In genomic region chr5:172452398-172453205, GRCh38 we compare ENCODE assay signal across 7 cellular contexts. TPM values are rescaled to one million over a fixed set of nuclear protein-coding genes. Genes with fewer than 3 reads are reported as not detected.
DNase-seq lines count a peak whose midpoint lies in the region; ATAC-seq and TF ChIP-seq lines count a peak whose summit lies in the region.

No MANE protein-coding gene starts in this region.

- CTCF ChIA-PET in activated B cell treated with CpG ODN at 0.5 μM for 24 hours (lab: Charles Lee), result interaction anchor here (0.8 kb wide), 1 partner anchor 11 kb away, joined by 3 read pairs; no protein-coding TSS in a partner anchor

- no peaks in the 10 kb centered on the region for H3K27me3 ChIP-seq in HAP-1 (ENCODE audit: low read depth)
- no peaks in the 10 kb centered on the region for H3K27me3 ChIP-seq in trophoblast cell (ENCODE audit: insufficient read depth, low read length)

- H3K4me1 Mint-ChIP-seq in activated B cell treated with CpG ODN at 0.5 μM for 24 hours (peaks cover 13% of the 10 kb centered on the region), glutamatergic neuron (ENCODE audit: low read depth, unreplicated experiment) (peaks cover 46% of the 10 kb centered on the region)

- peak overlapping the region; percentile 38 for H3K27ac ChIP-seq in trophoblast cell (ENCODE audit: low read depth, low read length)

- H3K4me2 ChIP-seq in trophoblast cell (ENCODE audit: low read length), result peak overlapping the region; percentile 84

- H3K27ac Mint-ChIP-seq in activated B cell treated with CpG ODN at 0.5 μM for 24 hours, result no peak overlapping the region
- peak overlapping the region; percentile 96 for H3K27ac Mint-ChIP-seq in glutamatergic neuron (ENCODE audit: unreplicated experiment)

- peaks cover 25% of the 10 kb centered on the region for H3K79me1 ChIP-seq in trophoblast cell (ENCODE audit: low read length)

- peak overlapping the region; percentile 50 for H3K9ac ChIP-seq in trophoblast cell (ENCODE audit: low read length)

- H3K4me3 ChIP-seq in HAP-1 (peak overlapping the region; percentile 74), trophoblast cell (ENCODE audit: low read depth, low read length) (no peak overlapping the region)

- H3K9me3 ChIP-seq in HAP-1, result no peaks in the 10 kb centered on the region
- H3K9me3 ChIP-seq in trophoblast cell (ENCODE audit: insufficient read depth, low read depth, low read length), result no peaks in the 10 kb centered on the region

- H3K9me3 Mint-ChIP-seq in activated B cell treated with CpG ODN at 0.5 μM for 24 hours (no peaks in the 10 kb centered on the region), glutamatergic neuron (ENCODE audit: unreplicated experiment) (peaks cover 12% of the 10 kb centered on the region)

- peak overlapping the region; percentile 64 for H4K8ac ChIP-seq in trophoblast cell (ENCODE audit: low read depth, low read length)

- H4K91ac ChIP-seq in trophoblast cell (ENCODE audit: low read depth, low read length), result peak overlapping the region; percentile 60

- H3K36me3 Mint-ChIP-seq in activated B cell treated with CpG ODN at 0.5 μM for 24 hours (ENCODE audit: low read depth) (no peaks in the 10 kb centered on the region), glutamatergic neuron (ENCODE audit: unreplicated experiment) (no peaks in the 10 kb centered on the region)

- peak overlapping the region; percentile 60 for H2AK5ac ChIP-seq in trophoblast cell (ENCODE audit: low read length)

- POLR2A ChIA-PET in activated B cell treated with CpG ODN at 0.5 μM for 24 hours (lab: Charles Lee), result no interaction called here

- in situ Hi-C loops in HAP-1 (cut with MboI; ENCODE audit: low sequenced_read_pairs), result no loop called here

- peak overlapping the region; percentile 55 for H2BK12ac ChIP-seq in trophoblast cell (ENCODE audit: low read length)

- TF ChIP-seq CTCF in activated B cell treated with CpG ODN at 0.5 μM for 24 hours (IDR thresholded peaks at IDR 0.05) (no peak), glutamatergic neuron (IDR thresholded peaks at IDR 0.05; ENCODE audit: partially characterized antibody, unreplicated experiment) (no peak)

- intact Hi-C loops in activated B cell treated with CpG ODN at 0.5 μM for 24 hours (cut with micrococcal nuclease), result loop anchor here (5.0 kb wide), 1 partner anchor 170 kb away; the partner anchor contains the start of gene UBTD2

- H3K79me2 ChIP-seq in trophoblast cell (ENCODE audit: control insufficient read depth, insufficient read depth, low read length, poor library complexity), result peaks cover 13% of the 10 kb centered on the region

- H3K4me1 ChIP-seq in HAP-1 (peaks cover 12% of the 10 kb centered on the region), trophoblast cell (ENCODE audit: control insufficient read depth in 1 of 2, insufficient read depth in 2 of 2, low read length in 2 of 2) (peaks cover 20 to 32% of the 10 kb centered on the region in 2 experiments)

- H2BK120ac ChIP-seq in trophoblast cell (ENCODE audit: insufficient read depth, low read length, poor library complexity), result peak overlapping the region; percentile 29

- no peak overlapping the region for H3K23ac ChIP-seq in trophoblast cell (ENCODE audit: low read length)

- no peak overlapping the region for H2BK5ac ChIP-seq in trophoblast cell (ENCODE audit: low read depth, low read length, poor library complexity)

- H3K27me3 Mint-ChIP-seq in activated B cell treated with CpG ODN at 0.5 μM for 24 hours (peaks cover 50% of the 10 kb centered on the region), glutamatergic neuron (ENCODE audit: unreplicated experiment) (peaks cover 15% of the 10 kb centered on the region)

- DNase-seq in HAP-1 (ENCODE audit: low spot score in 2 of 2) (peak in 1 of 2 experiments; percentile 65), activated B cell treated with CpG ODN at 0.5 μM for 24 hours (no peak), glutamatergic neuron (no peak), trophoblast cell (peak; percentile 66 to 86), SIG-M5 (lab: John Stamatoyannopoulos, UW) (no peak), cortex of kidney (lab: John Stamatoyannopoulos, UW) (no peak)

- no peak overlapping the region for H4K12ac ChIP-seq in trophoblast cell (ENCODE audit: low read depth, low read length)

- H3K4me3 Mint-ChIP-seq in activated B cell treated with CpG ODN at 0.5 μM for 24 hours (peak overlapping the region; percentile 53), glutamatergic neuron (ENCODE audit: unreplicated experiment) (peak overlapping the region; percentile 95)

- H3K36me3 ChIP-seq in HAP-1 (replicated peaks) (peaks cover 13% of the 10 kb centered on the region), trophoblast cell (ENCODE audit: control insufficient read depth in 1 of 2, insufficient read depth in 2 of 2, low read length in 2 of 2) (peaks cover 8 to 16% of the 10 kb centered on the region in 2 experiments)

- H3K14ac ChIP-seq in trophoblast cell (ENCODE audit: low read length), result peak overlapping the region; percentile 5

- no CpG with 5 or more reads among the region's 18 CpGs for WGBS in trophoblast cell (ENCODE audit: extremely low coverage, insufficient coverage, insufficient read length)

- H3K4ac ChIP-seq in trophoblast cell (ENCODE audit: low read depth, low read length), result peak overlapping the region; percentile 30

- H3K18ac ChIP-seq in trophoblast cell (ENCODE audit: low read length), result peak overlapping the region; percentile 39

- ATAC-seq in activated B cell treated with CpG ODN at 0.5 μM for 24 hours (ENCODE audit: low read depth) (no peak), GM19328 (IDR thresholded peaks at IDR 0.05; ENCODE audit: unreplicated experiment) (no peak)

- H2AFZ ChIP-seq in trophoblast cell (ENCODE audit: insufficient read depth, low read length, poor library complexity), result no peak overlapping the region

RNA-seq across cellular contexts. Expression of gene SH3PXD2B, which starts 1.7 kb away (rescaled TPM):
- total RNA-seq in activated B cell treated with CpG ODN at 0.5 μM for 24 hours (0.02 TPM in 1 of 2 replicates, not detected in the other), glutamatergic neuron (ENCODE audit: unreplicated experiment) (96.8 TPM)
- 40.1 and 41.6 TPM in 2 replicates for polyA plus RNA-seq in trophoblast cell (2013)

Comparison
In these comparisons a context has a peak if more than half of its experiments do, and no peak if none do; other contexts are left out.
1. DNase-seq: peak in trophoblast cell (2 of 2); none in activated B cell treated with CpG ODN at 0.5 μM for 24 hours (single experiment), glutamatergic neuron (single experiment), SIG-M5 (single experiment) and cortex of kidney (single experiment).
2. RNA of gene SH3PXD2B, which starts 1.7 kb away (total RNA-seq): 96.8 TPM in glutamatergic neuron (single experiment); 0.02 TPM in activated B cell treated with CpG ODN at 0.5 μM for 24 hours; every median in the first group is over 10 times any median in the second.